In genomic region chr9:134459164-134459563, GRCh38 we compare ENCODE assay signal across 1 cellular context.
A peak's percentile ranks its signal among the peaks of the same experiment; 100 is the strongest.
TF ChIP-seq lines count a peak whose summit lies in the region.

No MANE protein-coding gene starts in this region.

TF ChIP-seq in K562, 482 proteins besides CTCF, POLR2A, EP300 and RAD21 (continued from another document and continues in another):
- TF ChIP-seq HMGXB4 (CRISPR knock-in tag; IDR thresholded peaks at IDR 0.05) = no peak
- no peak for TF ChIP-seq C11orf30 (IDR thresholded peaks at IDR 0.05; ENCODE audit: low read depth)
- no peak for TF ChIP-seq MCM2 (IDR thresholded peaks at IDR 0.05; ENCODE audit: low read depth)
- peak; percentile 25; the same call in 1 of the 2 replicates for TF ChIP-seq CTBP1 (IDR thresholded peaks at IDR 0.05; ENCODE audit: borderline replicate concordance)
- no peak for TF ChIP-seq CCNT2 (IDR thresholded peaks at IDR 0.05; ENCODE audit: borderline replicate concordance, extremely low read depth, insufficient read length, low read depth, low read length)
- TF ChIP-seq TCF7L2 (IDR thresholded peaks at IDR 0.05; ENCODE audit: low read depth, low read length) = no peak
- TF ChIP-seq UBTF (IDR thresholded peaks at IDR 0.05; ENCODE audit: borderline replicate concordance in 1 of 2, low read depth in 2 of 2, low read length in 2 of 2) = no peak
- TF ChIP-seq GTF2F1 (IDR thresholded peaks at IDR 0.05; ENCODE audit: low read depth, low read length) = no peak
- TF ChIP-seq NFE2 (IDR thresholded peaks at IDR 0.05; ENCODE audit: low read depth) = no peak
- no peak for TF ChIP-seq ZNF274 (IDR thresholded peaks at IDR 0.05; ENCODE audit: borderline replicate concordance, low read depth, low read length)
- TF ChIP-seq MECOM (CRISPR knock-in tag; IDR thresholded peaks at IDR 0.05) = no peak
- no peak for TF ChIP-seq NR2C2 (CRISPR knock-in tag; IDR thresholded peaks at IDR 0.05)
- peak; percentile 78 for TF ChIP-seq NR2C2 (tag; IDR thresholded peaks at IDR 0.05)
- TF ChIP-seq STAT5B (CRISPR knock-in tag; IDR thresholded peaks at IDR 0.05) = no peak
- TF ChIP-seq SNIP1 (IDR thresholded peaks at IDR 0.05; ENCODE audit: low read depth) = no peak
- TF ChIP-seq KLF16 (IDR thresholded peaks at IDR 0.05) = no peak
- no peak for TF ChIP-seq ARID4B (CRISPR knock-in tag; IDR thresholded peaks at IDR 0.05)
- TF ChIP-seq FOS (IDR thresholded peaks at IDR 0.05; ENCODE audit: extremely low read depth, insufficient read length) = no peak
- no peak for TF ChIP-seq ZSCAN29 (IDR thresholded peaks at IDR 0.05)
- TF ChIP-seq BHLHE40 (IDR thresholded peaks at IDR 0.05; ENCODE audit: low read length) = peak; percentile 33; the same call in 1 of the 2 replicates
- no peak for TF ChIP-seq CBX2 (IDR thresholded peaks at IDR 0.05; ENCODE audit: insufficient read depth, low read length, poor library complexity, severe bottlenecking)
- TF ChIP-seq VEZF1 (CRISPR knock-in tag; IDR thresholded peaks at IDR 0.05) = peak; percentile 42; the same call in 1 of the 2 replicates
- no peak for TF ChIP-seq SMARCB1 (IDR thresholded peaks at IDR 0.05; ENCODE audit: insufficient read length, low read depth)
- peak; percentile 59 for TF ChIP-seq JUND (IDR thresholded peaks at IDR 0.05; ENCODE audit: borderline replicate concordance, low read depth, low read length)
- peak; percentile 72; the same call in 1 of the 3 replicates for TF ChIP-seq JUND (tag; IDR thresholded peaks at IDR 0.05; ENCODE audit: borderline replicate concordance, low read depth, low read length)
- TF ChIP-seq ETV5 (CRISPR knock-in tag; IDR thresholded peaks at IDR 0.05; ENCODE audit: low read depth) = no peak
- no peak for TF ChIP-seq RFX5 (IDR thresholded peaks at IDR 0.05; ENCODE audit: low read depth, low read length)
- TF ChIP-seq GTF2A2 (tag; IDR thresholded peaks at IDR 0.05) = no peak
- no peak for TF ChIP-seq LEF1 (IDR thresholded peaks at IDR 0.05)
- TF ChIP-seq ZBTB5 (IDR thresholded peaks at IDR 0.05) = no peak
- no peak for TF ChIP-seq HNRNPL (IDR thresholded peaks at IDR 0.05; ENCODE audit: low read depth, low read length)
- no peak for TF ChIP-seq CBX3 (IDR thresholded peaks at IDR 0.05; ENCODE audit: borderline replicate concordance in 1 of 2, low read length in 2 of 2)
- no peak for TF ChIP-seq NR3C1 (CRISPR knock-in tag; IDR thresholded peaks at IDR 0.05)
- peak; percentile 85 for TF ChIP-seq MAX (CRISPR knock-in tag; IDR thresholded peaks at IDR 0.05)
- no peak for TF ChIP-seq ZNF24 (IDR thresholded peaks at IDR 0.05)
- no peak for TF ChIP-seq DDX20 (tag; IDR thresholded peaks at IDR 0.05; ENCODE audit: low read depth)
- TF ChIP-seq DACH1 (IDR thresholded peaks at IDR 0.05; ENCODE audit: partially characterized antibody) = no peak
- TF ChIP-seq ZC3H8 (IDR thresholded peaks at IDR 0.05) = no peak
- TF ChIP-seq MTA1 (IDR thresholded peaks at IDR 0.05; ENCODE audit: borderline replicate concordance) = no peak
- TF ChIP-seq ZNF143 (CRISPR knock-in tag; IDR thresholded peaks at IDR 0.05) = no peak
- TF ChIP-seq POLR2G (IDR thresholded peaks at IDR 0.05; ENCODE audit: low read depth, low read length) = no peak
- TF ChIP-seq ZKSCAN1 (IDR thresholded peaks at IDR 0.05; ENCODE audit: low read depth, low read length) = no peak
- TF ChIP-seq RBM15 (IDR thresholded peaks at IDR 0.05; ENCODE audit: insufficient read depth, low read length) = no peak
- TF ChIP-seq HMG20B (CRISPR knock-in tag; IDR thresholded peaks at IDR 0.05) = no peak
- TF ChIP-seq AFF1 (IDR thresholded peaks at IDR 0.05; ENCODE audit: low read depth in 1 of 2, partially characterized antibody in 2 of 2) = no peak
- no peak; the same call in 1 of the 2 replicates for TF ChIP-seq NR2C1 (IDR thresholded peaks at IDR 0.05)
- peak; percentile 54; the same call in 1 of the 2 replicates for TF ChIP-seq NR2C1 (tag; IDR thresholded peaks at IDR 0.05)
- TF ChIP-seq KLF10 (CRISPR knock-in tag; IDR thresholded peaks at IDR 0.05) = no peak
- no peak for TF ChIP-seq NFIC (IDR thresholded peaks at IDR 0.05)
- no peak for TF ChIP-seq MED1 (CRISPR knock-in tag; IDR thresholded peaks at IDR 0.05; ENCODE audit: borderline replicate concordance)
- TF ChIP-seq ZNF311 (CRISPR knock-in tag; IDR thresholded peaks at IDR 0.05) = no peak
- TF ChIP-seq THRA (IDR thresholded peaks at IDR 0.05) = no peak
